In genomic region chr1:186026946-186027345, GRCh38 we compare ENCODE assay signal across 16 cellular contexts.
DNase-seq lines count a peak whose midpoint lies in the region; ATAC-seq lines count a peak whose summit lies in the region.
"Had no signal": no experiment of that assay in that cellular context is flagged by ENCODE, and none has a peak within 500 bp of the region (broad histone marks: within the 10 kb centered on the region; RNA-seq: fewer than 3 reads in every experiment).

No MANE protein-coding gene starts in this region.

- no peaks in the 10 kb centered on the region for H3K36me3 Mint-ChIP-seq in activated CD4-positive, alpha-beta T cell treated with anti-CD3 and anti-CD28 coated beads for 36 hours (ENCODE audit: low read depth)
- H3K36me3 Mint-ChIP-seq: CD14-positive monocyte; CD8-positive, alpha-beta T cell had no signal

- H3K36me3 ChIP-seq in SJSA1: no peaks in the 10 kb centered on the region

- POLR2A ChIA-PET in activated CD4-positive, alpha-beta T cell treated with anti-CD3 and anti-CD28 coated beads for 36 hours (lab: Charles Lee): no interaction called here

- no peak for ATAC-seq in activated CD4-positive, alpha-beta T cell treated with anti-CD3 and anti-CD28 coated beads for 36 hours
- ATAC-seq: CD8-positive, alpha-beta T cell; HepG2 had no signal

- no peaks in the 10 kb centered on the region for H3K4me1 Mint-ChIP-seq in activated CD4-positive, alpha-beta T cell treated with anti-CD3 and anti-CD28 coated beads for 36 hours
- H3K4me1 Mint-ChIP-seq: CD14-positive monocyte, H9 had no signal

- H3K4me3 ChIP-seq in SJSA1: no peak overlapping the region

- no peaks in the 10 kb centered on the region for H3K9me3 ChIP-seq in SJSA1 (replicated peaks)

- intact Hi-C loops in activated CD4-positive, alpha-beta T cell treated with anti-CD3 and anti-CD28 coated beads for 36 hours (cut with DNase I, micrococcal nuclease): no loop called here

- peak overlapping the region; percentile 30 for H3K27ac ChIP-seq in SJSA1

- CTCF ChIA-PET in activated CD4-positive, alpha-beta T cell treated with anti-CD3 and anti-CD28 coated beads for 36 hours (lab: Charles Lee): no interaction called here

- DNase-seq in EH (ENCODE audit: low read depth) (peak; percentile 48), SJSA1 (ENCODE audit: low read depth in 1 of 2, low spot score in 2 of 2) (peak in 1 of 2 experiments; percentile 63), hepatic stellate cell (ENCODE audit: low spot score) (peak; percentile 21), cerebellar cortex (ENCODE audit: low spot score) (no peak), NCI-H345 (lab: John Stamatoyannopoulos, UW) (no peak)
- no peak for DNase-seq in activated CD4-positive, alpha-beta T cell treated with anti-CD3 and anti-CD28 coated beads for 36 hours
- no peak for DNase-seq in activated naive CD4-positive, alpha-beta T cell treated with anti-CD3 and anti-CD28 coated beads, Interleukin-2, amount 50 U/mL, for 16 hours
- DNase-seq: CD8-positive, alpha-beta T cell; COR-L47; DMS153; DMS79 treated with DMSO at 0.1 percent for 48 hours; GF-D8; GOT3; H9 had no signal

- H3K4me3 Mint-ChIP-seq in activated CD4-positive, alpha-beta T cell treated with anti-CD3 and anti-CD28 coated beads for 36 hours: no peak overlapping the region
- H3K4me3 Mint-ChIP-seq: CD14-positive monocyte; CD8-positive, alpha-beta T cell; H9 had no signal

- peaks cover 7% of the 10 kb centered on the region for H3K9me3 Mint-ChIP-seq in activated CD4-positive, alpha-beta T cell treated with anti-CD3 and anti-CD28 coated beads for 36 hours (ENCODE audit: low read depth)
- H3K9me3 Mint-ChIP-seq: H9 had no signal

- H3K27me3 ChIP-seq in SJSA1 (replicated peaks): no peaks in the 10 kb centered on the region

- H3K27ac Mint-ChIP-seq in activated CD4-positive, alpha-beta T cell treated with anti-CD3 and anti-CD28 coated beads for 36 hours: no peak overlapping the region
- H3K27ac Mint-ChIP-seq: CD14-positive monocyte; CD8-positive, alpha-beta T cell; H9 had no signal

- peaks cover 14% of the 10 kb centered on the region for H3K4me1 ChIP-seq in SJSA1 (replicated peaks)

- H3K27me3 Mint-ChIP-seq in activated CD4-positive, alpha-beta T cell treated with anti-CD3 and anti-CD28 coated beads for 36 hours: peaks cover 2% of the 10 kb centered on the region

Comparison
In these comparisons a context has a peak if more than half of its experiments do, and no peak if none do; other contexts are left out.
1. DNase-seq: peak in EH (single experiment) and hepatic stellate cell (single experiment); none in cerebellar cortex (single experiment), activated CD4-positive, alpha-beta T cell treated with anti-CD3 and anti-CD28 coated beads for 36 hours (single experiment), NCI-H345 (single experiment) and activated naive CD4-positive, alpha-beta T cell treated with anti-CD3 and anti-CD28 coated beads, Interleukin-2, amount 50 U/mL, for 16 hours (single experiment).